32 cellular contexts compared by ENCODE assay signal in genomic region chr7:107767391-107767790, GRCh38. TPM values are rescaled to one million over a fixed set of nuclear protein-coding genes. Genes with fewer than 3 reads are reported as not detected.
"Had no signal": no experiment of that assay in that cellular context is flagged by ENCODE, and none has a peak within 500 bp of the region (broad histone marks: within the 10 kb centered on the region; RNA-seq: fewer than 3 reads in every experiment).

No MANE protein-coding gene starts in this region.

- ATAC-seq: natural killer cell; psoas muscle; right cardiac atrium; sciatic nerve; stimulated activated memory B cell treated with anti-CD40 and anti-IgM and Interleukin-4, amounts not matched to agents 10 μg/mL and 1 μg/mL and 100 μg/mL, for 72 hours; stimulated activated naive CD8-positive, alpha-beta T cell treated with anti-CD3 and anti-CD28 coated beads, Interleukin-15, amount 100 ng/mL, for 72 hours; stimulated activated naive CD8-positive, alpha-beta T cell treated with anti-CD3 and anti-CD28 coated beads, Interleukin-15, Interleukin-2, amounts not matched to agents 100 U/mL and 50 U/mL, for 24 hours; upper lobe of right lung had no signal

- H3K27ac ChIP-seq: neural progenitor cell, ovary, parathyroid adenoma, psoas muscle, skin epidermis, spleen, suprapubic skin, testis, tibial artery, transverse colon, upper lobe of right lung, uterus had no signal

- H3K9ac ChIP-seq: neural progenitor cell, parathyroid adenoma had no signal

- H3K79me2 ChIP-seq: parathyroid adenoma had no signal

- DNase-seq: natural killer cell; occipital lobe; ovary; posterior cingulate gyrus; psoas muscle; right cardiac atrium; spleen; stimulated activated CD4-positive, alpha-beta T cell treated with anti-CD3 and anti-CD28 coated beads, Interleukin-12 subunit alpha, Interleukin-12 subunit beta, amount 100 ng/mL, for 4 hours; stimulated activated CD4-positive, alpha-beta T cell treated with anti-CD3 and anti-CD28 coated beads, Interleukin-1b, Interleukin-23, amount 100 ng/mL, for 48 hours; stimulated activated CD4-positive, alpha-beta T cell treated with anti-CD3 and anti-CD28 coated beads, Interleukin-4, amount 100 ng/mL, for 1 hour; stimulated activated CD4-positive, alpha-beta T cell treated with anti-CD3 and anti-CD28 coated beads, Interleukin-4, amount 100 ng/mL, for 4 hours; stimulated activated CD8-positive, alpha-beta memory T cell treated with anti-CD3 and anti-CD28 coated beads, Interleukin-4, amount 100 ng/mL, for 48 hours; stimulated activated naive CD4-positive, alpha-beta T cell; stimulated activated naive CD8-positive, alpha-beta T cell treated with anti-CD3 and anti-CD28 coated beads, Interleukin-15, amount 100 ng/mL, for 72 hours; stimulated activated naive CD8-positive, alpha-beta T cell treated with anti-CD3 and anti-CD28 coated beads, Interleukin-15, Interleukin-2, amounts not matched to agents 100 U/mL and 50 U/mL, for 24 hours; substantia nigra; testis; tibial artery; transverse colon; upper lobe of right lung; uterus had no signal

- H3K4me2 ChIP-seq: neural progenitor cell, smooth muscle cell had no signal

- H2AFZ ChIP-seq: neural progenitor cell, parathyroid adenoma had no signal

- H3K36me3 ChIP-seq: neural progenitor cell, ovary, spleen, suprapubic skin, tibial artery, transverse colon, upper lobe of right lung, uterus had no signal

- H3K9me3 ChIP-seq: ovary, psoas muscle, spleen, suprapubic skin, testis, tibial artery, transverse colon, upper lobe of right lung, uterus had no signal

- H3K4me1 ChIP-seq: neural progenitor cell, parathyroid adenoma, psoas muscle, spleen, testis, tibial artery, transverse colon, upper lobe of right lung, uterus had no signal

- H3K27me3 ChIP-seq: neural progenitor cell, ovary, spleen, suprapubic skin, testis, tibial artery, transverse colon, upper lobe of right lung, uterus had no signal

- H3K4me3 ChIP-seq: neural progenitor cell, ovary, psoas muscle, skin epidermis, smooth muscle cell, spleen, suprapubic skin, testis, tibial artery, transverse colon, upper lobe of right lung, uterus had no signal

RNA-seq across cellular contexts. Expression of gene SLC26A3, which starts 35.6 kb away (rescaled TPM):
- total RNA-seq: natural killer cell, occipital lobe, osteoblast, renal cortical epithelial cell, right cardiac atrium, sciatic nerve, smooth muscle cell, upper lobe of right lung, urinary bladder had no signal
- polyA plus RNA-seq: neural cell, smooth muscle cell had no signal
